Comparison of ENCODE assay signal across 1 cellular context in genomic region chr5:172200476-172200875, GRCh38.
TF ChIP-seq lines count a peak whose summit lies in the region.

No MANE protein-coding gene starts in this region.

TF ChIP-seq in GM12878, 131 proteins besides CTCF, POLR2A, EP300 and RAD21:
- TF ChIP-seq SP1 (IDR thresholded peaks at IDR 0.05; ENCODE audit: low read depth, low read length) (no peak), SPI1 (IDR thresholded peaks at IDR 0.05; ENCODE audit: borderline replicate concordance, insufficient read depth, low read depth, low read length) (peak; percentile 61; the same call in 1 of the 2 replicates), BCLAF1 (IDR thresholded peaks at IDR 0.05) (no peak)
